Comparison of ENCODE assay signal across 8 cellular contexts in genomic region chr19:19460761-19461265, GRCh38. TPM values are rescaled to one million over a fixed set of nuclear protein-coding genes. Genes with fewer than 3 reads are reported as not detected.
DNase-seq lines count a peak whose midpoint lies in the region; ATAC-seq and TF ChIP-seq lines count a peak whose summit lies in the region.

No MANE protein-coding gene starts in this region.

- no peaks in the 10 kb centered on the region for H3K9me3 ChIP-seq in CD8-positive, alpha-beta memory T cell (ENCODE audit: low read length)
- H3K9me3 ChIP-seq in KOPT-K1 (ENCODE audit: insufficient read depth, low read length, poor library complexity, severe bottlenecking) (peaks cover 12% of the 10 kb centered on the region), vagina (no peaks in the 10 kb centered on the region)

- no peak for TF ChIP-seq CTCF in vagina (IDR thresholded peaks at IDR 0.05)

- POLR2A ChIA-PET in CD8-positive, alpha-beta memory T cell (lab: Charles Lee), result interaction anchor here (0.6 to 2.7 kb wide), 4 partner anchors 9 to 56 kb away, joined by 3 to 17 read pairs (median 5); partner anchors contain the start of gene GATAD2A

- TF ChIP-seq POLR2A in vagina (IDR thresholded peaks at IDR 0.05), result no peak

- peaks cover 2 to 24% (median 4%) of the 10 kb centered on the region in 3 donors for H3K36me3 Mint-ChIP-seq in CD8-positive, alpha-beta memory T cell
- H3K36me3 Mint-ChIP-seq in activated T-helper 17 cell treated with anti-CD3 and anti-CD28 coated beads, Interleukin-2, amount 50 U/mL, for 72 hours (ENCODE audit: low read depth), result peaks cover 33% of the 10 kb centered on the region

- H3K27ac ChIP-seq in CD8-positive, alpha-beta memory T cell (ENCODE audit: low read depth, low read length), result peak overlapping the region; percentile 82
- H3K27ac ChIP-seq in KOPT-K1 (ENCODE audit: low read depth, low read length, poor library complexity, severe bottlenecking) (peak overlapping the region; percentile 82), vagina (peak overlapping the region; percentile 74)

- CTCF ChIA-PET in CD8-positive, alpha-beta memory T cell (lab: Charles Lee), result interaction anchor here (1.4 kb wide), 1 partner anchor 55 kb away, joined by 4 read pairs; the partner anchor contains the start of gene GATAD2A

- no peaks in the 10 kb centered on the region for H3K9me3 Mint-ChIP-seq in CD8-positive, alpha-beta memory T cell
- H3K9me3 Mint-ChIP-seq in activated T-helper 17 cell treated with anti-CD3 and anti-CD28 coated beads, Interleukin-2, amount 50 U/mL, for 72 hours, result no peaks in the 10 kb centered on the region

- intact Hi-C loops in Right ventricle myocardium inferior (cut with DNase I), result no loop called here
- intact Hi-C loops in vagina (cut with DNase I), result no loop called here

- DNase-seq in CD8-positive, alpha-beta memory T cell, result peak; percentile 53 to 76 (median 64)
- peak; percentile 84 for DNase-seq in Right ventricle myocardium inferior (ENCODE audit: missing footprints)
- peak; percentile 27 for DNase-seq in putamen (ENCODE audit: low spot score)
- no peak for DNase-seq in vagina (ENCODE audit: extremely low spot score in 2 of 2)
- DNase-seq in HuH-7.5 (ENCODE audit: low spot score), result no peak
- no peak for DNase-seq in cortex of kidney (lab: John Stamatoyannopoulos, UW)

- peaks cover 90% of the 10 kb centered on the region for H3K4me1 ChIP-seq in CD8-positive, alpha-beta memory T cell (ENCODE audit: insufficient read depth, low read length)
- H3K4me1 ChIP-seq in vagina, result peaks cover 78% of the 10 kb centered on the region

- no peaks in the 10 kb centered on the region for H3K27me3 ChIP-seq in CD8-positive, alpha-beta memory T cell (ENCODE audit: insufficient read depth, low read length, poor library complexity, severe bottlenecking)
- H3K27me3 ChIP-seq in vagina, result no peaks in the 10 kb centered on the region

- H3K4me3 Mint-ChIP-seq in CD8-positive, alpha-beta memory T cell, result peak overlapping the region; percentile 85 to 93 (median 89)
- peak overlapping the region; percentile 90 for H3K4me3 Mint-ChIP-seq in activated T-helper 17 cell treated with anti-CD3 and anti-CD28 coated beads, Interleukin-2, amount 50 U/mL, for 72 hours

- H3K27me3 Mint-ChIP-seq in CD8-positive, alpha-beta memory T cell, result no peaks in the 10 kb centered on the region
- no peaks in the 10 kb centered on the region for H3K27me3 Mint-ChIP-seq in activated T-helper 17 cell treated with anti-CD3 and anti-CD28 coated beads, Interleukin-2, amount 50 U/mL, for 72 hours

- peak overlapping the region; percentile 52 for H3K4me3 ChIP-seq in CD8-positive, alpha-beta memory T cell (ENCODE audit: low read length)
- peak overlapping the region in 1 of 2 donors; percentile 21 for H3K4me3 ChIP-seq in vagina

- peak overlapping the region; percentile 97 to 100 (median 99) for H3K27ac Mint-ChIP-seq in CD8-positive, alpha-beta memory T cell
- H3K27ac Mint-ChIP-seq in activated T-helper 17 cell treated with anti-CD3 and anti-CD28 coated beads, Interleukin-2, amount 50 U/mL, for 72 hours, result peak overlapping the region; percentile 89

- peaks cover 15% of the 10 kb centered on the region for H3K36me3 ChIP-seq in CD8-positive, alpha-beta memory T cell (ENCODE audit: insufficient read depth, low read length)
- peaks cover 41% of the 10 kb centered on the region for H3K36me3 ChIP-seq in KOPT-K1 (ENCODE audit: insufficient read depth, low read length)
- peaks cover 0 to 5% of the 10 kb centered on the region in 2 donors for H3K36me3 ChIP-seq in vagina

- H3K4me1 Mint-ChIP-seq in CD8-positive, alpha-beta memory T cell, result peaks cover 82 to 94% (median 82%) of the 10 kb centered on the region in 3 donors
- H3K4me1 Mint-ChIP-seq in activated T-helper 17 cell treated with anti-CD3 and anti-CD28 coated beads, Interleukin-2, amount 50 U/mL, for 72 hours, result peaks cover 63% of the 10 kb centered on the region

- peak; percentile 78 for ATAC-seq in activated T-helper 17 cell treated with anti-CD3 and anti-CD28 coated beads, Interleukin-2, amount 50 U/mL, for 72 hours (replicated peaks)
- peak; percentile 78 for ATAC-seq in Right ventricle myocardium inferior

RNA-seq across cellular contexts. Expression of gene TSSK6, which starts 54.5 kb away (rescaled TPM):
- total RNA-seq in CD8-positive, alpha-beta memory T cell, result 1 to 10 TPM; 3.1 to 3.4 TPM
- polyA plus RNA-seq in CD8-positive, alpha-beta memory T cell, result 1.4 TPM
- 1 to 10 TPM; 4.1 to 4.5 TPM for total RNA-seq in activated T-helper 17 cell treated with anti-CD3 and anti-CD28 coated beads, Interleukin-2, amount 50 U/mL, for 72 hours
- total RNA-seq in Right ventricle myocardium inferior, result 0.32 TPM
- 0.98 TPM for total RNA-seq in vagina

RNA-seq across cellular contexts. Expression of gene NDUFA13, which starts 55.2 kb away (rescaled TPM):
- 100 to 1,000 TPM; 337 to 341 TPM for total RNA-seq in CD8-positive, alpha-beta memory T cell
- 334 TPM for polyA plus RNA-seq in CD8-positive, alpha-beta memory T cell
- 100 to 1,000 TPM; 276 to 397 TPM for total RNA-seq in activated T-helper 17 cell treated with anti-CD3 and anti-CD28 coated beads, Interleukin-2, amount 50 U/mL, for 72 hours
- 1,344 TPM for total RNA-seq in Right ventricle myocardium inferior
- total RNA-seq in vagina, result 47.9 TPM

RNA-seq across cellular contexts. Expression of gene GATAD2A, which starts 55.3 kb away (rescaled TPM):
- 100 to 1,000 TPM; 176 to 182 TPM for total RNA-seq in CD8-positive, alpha-beta memory T cell
- polyA plus RNA-seq in CD8-positive, alpha-beta memory T cell, result 46.9 TPM
- total RNA-seq in activated T-helper 17 cell treated with anti-CD3 and anti-CD28 coated beads, Interleukin-2, amount 50 U/mL, for 72 hours, result 100 to 1,000 TPM in 1 of 2 donors, 10 to 100 TPM in 1; 88.0 to 160 TPM
- total RNA-seq in Right ventricle myocardium inferior, result 25.9 TPM
- 49.6 TPM for total RNA-seq in vagina

Comparison
In these comparisons a context has a peak if more than half of its experiments do, and no peak if none do; other contexts are left out.
1. DNase-seq: peak in CD8-positive, alpha-beta memory T cell (5 of 5), Right ventricle myocardium inferior (single experiment) and putamen (single experiment); none in vagina (0 of 2), HuH-7.5 (single experiment) and cortex of kidney (single experiment).
2. Peak in every context shown above with its lines, with median percentiles within 50 percentile points of each other: H3K27ac ChIP-seq.